1 cellular context compared by ENCODE assay signal in the genomic region with DNA sequence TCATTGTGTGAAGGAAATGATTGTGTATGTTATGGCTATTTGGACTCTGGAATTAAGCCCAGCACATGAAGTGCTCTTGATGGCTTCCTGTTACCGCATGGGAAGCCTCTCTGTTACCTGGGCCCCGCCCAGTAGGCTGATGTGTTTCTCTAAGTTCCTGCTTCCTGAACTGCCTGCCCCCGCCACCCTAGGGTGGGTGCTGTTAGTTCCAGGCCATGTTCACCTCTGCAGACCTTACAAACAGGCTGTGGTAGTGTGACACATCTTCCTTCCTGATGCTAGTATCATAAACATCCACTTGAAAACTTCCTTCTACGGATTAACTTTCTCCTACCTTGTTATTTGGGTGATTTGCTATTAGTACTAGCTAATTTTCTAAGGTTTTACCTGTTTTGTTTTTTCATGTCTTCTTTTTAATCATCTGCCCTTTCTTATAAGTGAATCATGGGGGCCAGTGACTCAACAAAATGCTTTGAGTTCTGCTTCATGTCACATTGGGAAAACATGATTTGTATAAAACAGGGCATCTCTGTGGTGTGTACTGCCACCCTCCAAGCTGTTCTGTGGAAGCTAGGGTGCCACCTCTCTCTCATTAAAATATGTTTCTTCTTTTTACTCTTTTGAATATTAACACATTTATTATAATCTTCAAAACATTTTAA.
TF ChIP-seq lines count a peak whose summit lies in the region.

No MANE protein-coding gene starts in this region.

TF ChIP-seq in GM12878, 131 proteins besides CTCF, POLR2A, EP300 and RAD21 (continued from another document):
- TF ChIP-seq E2F8 (IDR thresholded peaks at IDR 0.05; ENCODE audit: low read depth, partially characterized antibody) (no peak), KDM1A (IDR thresholded peaks at IDR 0.05; ENCODE audit: borderline replicate concordance) (no peak), ASH2L (IDR thresholded peaks at IDR 0.05; ENCODE audit: borderline replicate concordance, low read depth) (no peak), SP1 (IDR thresholded peaks at IDR 0.05; ENCODE audit: low read depth, low read length) (no peak), CEBPZ (IDR thresholded peaks at IDR 0.05; ENCODE audit: low read depth, low read length) (no peak), POLR2AphosphoS5 (IDR thresholded peaks at IDR 0.05; ENCODE audit: low read length) (no peak), TARDBP (IDR thresholded peaks at IDR 0.05; ENCODE audit: borderline replicate concordance) (no peak), NFYA (IDR thresholded peaks at IDR 0.05; ENCODE audit: borderline replicate concordance, low read depth, low read length) (no peak), SUZ12 (IDR thresholded peaks at IDR 0.05; ENCODE audit: unreplicated experiment) (no peak), TCF3 (IDR thresholded peaks at IDR 0.05; ENCODE audit: borderline replicate concordance, insufficient read depth, low read depth, low read length) (no peak), CBX3 (IDR thresholded peaks at IDR 0.05; ENCODE audit: borderline replicate concordance, low read depth) (no peak)
- TF ChIP-seq, protein P1, sequence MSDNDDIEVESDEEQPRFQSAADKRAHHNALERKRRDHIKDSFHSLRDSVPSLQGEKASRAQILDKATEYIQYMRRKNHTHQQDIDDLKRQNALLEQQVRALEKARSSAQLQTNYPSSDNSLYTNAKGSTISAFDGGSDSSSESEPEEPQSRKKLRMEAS (IDR thresholded peaks at IDR 0.05; ENCODE audit: low read depth, low read length), result no peak
- TF ChIP-seq, protein P2, sequence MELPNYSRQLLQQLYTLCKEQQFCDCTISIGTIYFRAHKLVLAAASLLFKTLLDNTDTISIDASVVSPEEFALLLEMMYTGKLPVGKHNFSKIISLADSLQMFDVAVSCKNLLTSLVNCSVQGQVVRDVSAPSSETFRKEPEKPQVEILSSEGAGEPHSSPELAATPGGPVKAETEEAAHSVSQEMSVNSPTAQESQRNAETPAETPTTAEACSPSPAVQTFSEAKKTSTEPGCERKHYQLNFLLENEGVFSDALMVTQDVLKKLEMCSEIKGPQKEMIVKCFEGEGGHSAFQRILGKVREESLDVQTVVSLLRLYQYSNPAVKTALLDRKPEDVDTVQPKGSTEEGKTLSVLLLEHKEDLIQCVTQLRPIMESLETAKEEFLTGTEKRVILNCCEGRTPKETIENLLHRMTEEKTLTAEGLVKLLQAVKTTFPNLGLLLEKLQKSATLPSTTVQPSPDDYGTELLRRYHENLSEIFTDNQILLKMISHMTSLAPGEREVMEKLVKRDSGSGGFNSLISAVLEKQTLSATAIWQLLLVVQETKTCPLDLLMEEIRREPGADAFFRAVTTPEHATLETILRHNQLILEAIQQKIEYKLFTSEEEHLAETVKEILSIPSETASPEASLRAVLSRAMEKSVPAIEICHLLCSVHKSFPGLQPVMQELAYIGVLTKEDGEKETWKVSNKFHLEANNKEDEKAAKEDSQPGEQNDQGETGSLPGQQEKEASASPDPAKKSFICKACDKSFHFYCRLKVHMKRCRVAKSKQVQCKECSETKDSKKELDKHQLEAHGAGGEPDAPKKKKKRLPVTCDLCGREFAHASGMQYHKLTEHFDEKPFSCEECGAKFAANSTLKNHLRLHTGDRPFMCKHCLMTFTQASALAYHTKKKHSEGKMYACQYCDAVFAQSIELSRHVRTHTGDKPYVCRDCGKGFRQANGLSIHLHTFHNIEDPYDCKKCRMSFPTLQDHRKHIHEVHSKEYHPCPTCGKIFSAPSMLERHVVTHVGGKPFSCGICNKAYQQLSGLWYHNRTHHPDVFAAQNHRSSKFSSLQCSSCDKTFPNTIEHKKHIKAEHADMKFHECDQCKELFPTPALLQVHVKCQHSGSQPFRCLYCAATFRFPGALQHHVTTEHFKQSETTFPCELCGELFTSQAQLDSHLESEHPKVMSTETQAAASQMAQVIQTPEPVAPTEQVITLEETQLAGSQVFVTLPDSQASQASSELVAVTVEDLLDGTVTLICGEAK (IDR thresholded peaks at IDR 0.05; ENCODE audit: borderline replicate concordance), result no peak
TF ChIP-seq in GM12878: peak in this region for 0.
